In genomic region chr20:263701-264100, GRCh38 we compare ENCODE assay signal across 1 cellular context.
A peak's percentile ranks its signal among the peaks of the same experiment; 100 is the strongest.
TF ChIP-seq lines count a peak whose summit lies in the region.

No MANE protein-coding gene starts in this region.

TF ChIP-seq in HepG2, 621 proteins besides CTCF, POLR2A, EP300 and RAD21:
- TF ChIP-seq ZNF768 (CRISPR knock-in tag; IDR thresholded peaks at IDR 0.05): peak; percentile 40; the same call in 1 of the 2 replicates
- TF ChIP-seq NFRKB (IDR thresholded peaks at IDR 0.05): no peak
- peak; percentile 23; the same call in 1 of the 2 replicates for TF ChIP-seq ZNF687 (CRISPR knock-in tag; IDR thresholded peaks at IDR 0.05)
- TF ChIP-seq MAFF (IDR thresholded peaks at IDR 0.05; ENCODE audit: low read depth, low read length): no peak
- 0 out of 2 replicates have a peak, but pooled peaks have one; percentile 28 for TF ChIP-seq NRL (CRISPR knock-in tag; IDR thresholded peaks at IDR 0.05; ENCODE audit: borderline replicate concordance)
- peak; percentile 43; the same call in 1 of the 2 replicates for TF ChIP-seq ZNF350 (CRISPR knock-in tag; IDR thresholded peaks at IDR 0.05; ENCODE audit: borderline replicate concordance, low read depth)
- no peak for TF ChIP-seq JDP2 (CRISPR knock-in tag; IDR thresholded peaks at IDR 0.05; ENCODE audit: borderline replicate concordance)
- 0 out of 2 replicates have a peak, but pooled peaks have one; percentile 2 for TF ChIP-seq BHLHE40 (IDR thresholded peaks at IDR 0.05; ENCODE audit: low read length)
- TF ChIP-seq ZBTB20 (CRISPR knock-in tag; IDR thresholded peaks at IDR 0.05; ENCODE audit: borderline replicate concordance, low read depth): no peak
- 0 out of 2 replicates have a peak, but pooled peaks have one; percentile 45 for TF ChIP-seq CHCHD3 (CRISPR knock-in tag; IDR thresholded peaks at IDR 0.05)
TF ChIP-seq in HepG2: peak in this region for 6.
